ENCODE assay signal across 21 cellular contexts in the genomic region with DNA sequence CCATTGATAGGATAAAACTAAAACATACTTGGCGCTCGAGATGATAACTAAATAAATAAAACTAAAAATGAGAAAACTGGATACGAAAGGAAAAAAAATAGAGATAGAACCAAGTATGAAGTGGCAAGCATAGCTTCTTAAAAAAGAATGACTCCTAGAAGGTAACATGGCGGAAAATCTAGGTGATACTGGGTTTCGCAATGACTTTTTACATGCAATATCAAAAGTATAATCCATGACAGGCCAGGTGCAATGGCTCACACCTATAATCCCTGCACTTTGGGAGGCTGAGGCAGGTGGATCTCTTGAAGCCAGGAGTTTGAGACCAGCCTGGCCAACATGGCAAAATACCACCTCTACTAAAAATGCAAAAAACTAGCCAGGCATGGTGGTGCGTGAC.
DNase-seq lines count a peak whose midpoint lies in the region; ATAC-seq, FAIRE-seq and TF ChIP-seq lines count a peak whose summit lies in the region.
"Had no signal": no experiment of that assay in that cellular context is flagged by ENCODE, and none has a peak within 500 bp of the region (broad histone marks: within the 10 kb centered on the region; RNA-seq: fewer than 3 reads in every experiment).

No MANE protein-coding gene starts in this region.

- H3K4me3 Mint-ChIP-seq in chondrocyte (ENCODE audit: unreplicated experiment): no peak overlapping the region
- H3K4me3 Mint-ChIP-seq: B cell; CD4-positive, alpha-beta T cell; CD8-positive, alpha-beta T cell had no signal

- no TSS peak for BruUV-seq in HepG2 (replicated peaks; lab: Mats Ljungman, UMichigan)

- H3K9ac ChIP-seq in HepG2 (ENCODE audit: insufficient read depth, low read depth, low read length): no peak overlapping the region
- H3K9ac ChIP-seq in adipocyte (ENCODE audit: low read length): no peak overlapping the region
- H3K9ac ChIP-seq: BLaER1 treated with 17β-estradiol and CSF1 and Interleukin-3, amounts not matched to agents 10 nM and 100 nM had no signal

- intact Hi-C loops in HepG2 (cut with micrococcal nuclease; ENCODE audit: unreplicated experiment) (no loop called here), right lobe of liver (cut with DNase I) (no loop called here), esophagus squamous epithelium (cut with DNase I) (no loop called here)

- 96% methylated on average over 6 of the region's 6 CpGs for WGBS in HepG2 (ENCODE audit: low lambda C conversion rate)
- WGBS in right lobe of liver (ENCODE audit: insufficient coverage, low coverage, low lambda C conversion rate, missing lambda C conversion rate): 90% methylated on average over 6 of the region's 6 CpGs
- 92 to 97% methylated on average over 5 to 6 of the region's 6 CpGs for WGBS in esophagus squamous epithelium, 2 donors

- H3K4me3 ChIP-seq in HepG2 (replicated peaks in 1 of 3; ENCODE audit: insufficient read depth in 1 of 3, low read depth in 2 of 3, low read length in 3 of 3) (no peak overlapping the region), right lobe of liver (no peak overlapping the region), adipocyte (ENCODE audit: low read length) (peak overlapping the region; percentile 29), esophagus squamous epithelium (no peak overlapping the region)
- H3K4me3 ChIP-seq in effector memory CD4-positive, alpha-beta T cell (ENCODE audit: insufficient read depth, low read depth, low read length, poor library complexity, severe bottlenecking): no peak overlapping the region
- H3K4me3 ChIP-seq: A549; BLaER1 treated with 17β-estradiol and CSF1 and Interleukin-3, amounts not matched to agents 10 nM and 100 nM had no signal

- H3K27ac ChIP-seq in HepG2 (ENCODE audit: extremely low read length, insufficient read depth, low read length) (no peak overlapping the region), right lobe of liver (no peak overlapping the region), esophagus squamous epithelium (no peak overlapping the region)
- H3K27ac ChIP-seq in effector memory CD4-positive, alpha-beta T cell (ENCODE audit: insufficient read depth, low read length, poor library complexity, severe bottlenecking): no peak overlapping the region
- H3K27ac ChIP-seq: 22Rv1; A549; BLaER1 treated with 17β-estradiol and CSF1 and Interleukin-3, amounts not matched to agents 10 nM and 100 nM; C4-2B had no signal

- no peak for TF ChIP-seq RAD21 in HepG2 (CRISPR knock-in tag; IDR thresholded peaks at IDR 0.05)

- no peaks in the 10 kb centered on the region for H3K4me1 ChIP-seq in HepG2 (ENCODE audit: insufficient read depth, low read length)
- H3K4me1 ChIP-seq in right lobe of liver: no peaks in the 10 kb centered on the region
- H3K4me1 ChIP-seq in adipocyte (ENCODE audit: control insufficient read depth, insufficient read depth, low read length): peaks cover 10% of the 10 kb centered on the region
- no peaks in the 10 kb centered on the region for H3K4me1 ChIP-seq in esophagus squamous epithelium
- H3K4me1 ChIP-seq in effector memory CD4-positive, alpha-beta T cell (ENCODE audit: control insufficient read depth, insufficient read depth, low read length, poor library complexity, severe bottlenecking): no peaks in the 10 kb centered on the region
- H3K4me1 ChIP-seq: A549 had no signal

- TF ChIP-seq POLR2A in HepG2 (IDR thresholded peaks at IDR 0.05; ENCODE audit: insufficient read depth in 1 of 2, low read depth in 2 of 2, low read length in 2 of 2) (no peak), right lobe of liver (IDR thresholded peaks at IDR 0.05) (no peak), esophagus squamous epithelium (IDR thresholded peaks at IDR 0.05) (no peak)

- no peak for TF ChIP-seq EP300 in HepG2 (IDR thresholded peaks at IDR 0.05; ENCODE audit: low read depth in 2 of 2, low read length in 2 of 2)
- TF ChIP-seq EP300 in HepG2 (CRISPR knock-in tag; IDR thresholded peaks at IDR 0.05; ENCODE audit: borderline replicate concordance): no peak

- H3K9me3 Mint-ChIP-seq in chondrocyte (ENCODE audit: low read depth): peaks cover 5% of the 10 kb centered on the region
- H3K9me3 Mint-ChIP-seq: CD4-positive, alpha-beta T cell; CD8-positive, alpha-beta T cell had no signal

- TF ChIP-seq CTCF in HepG2 (CRISPR knock-in tag; IDR thresholded peaks at IDR 0.05): no peak
- TF ChIP-seq CTCF in right lobe of liver (IDR thresholded peaks at IDR 0.05): no peak
- no peak for TF ChIP-seq CTCF in chondrocyte (IDR thresholded peaks at IDR 0.05)
- TF ChIP-seq CTCF in esophagus squamous epithelium (IDR thresholded peaks at IDR 0.05): no peak

- peak overlapping the region; percentile 17 for H3K27ac Mint-ChIP-seq in chondrocyte (ENCODE audit: unreplicated experiment)
- H3K27ac Mint-ChIP-seq: B cell; CD4-positive, alpha-beta T cell; CD8-positive, alpha-beta T cell had no signal

- CTCF ChIA-PET in HepG2 (lab: Yijun Ruan, JAX; ENCODE audit: low intra/inter-chr PET ratio, low total read pairs): no interaction called here

- H3K36me3 Mint-ChIP-seq in chondrocyte (ENCODE audit: low read depth): peaks cover 5% of the 10 kb centered on the region

- H3K79me2 ChIP-seq in HepG2 (ENCODE audit: insufficient read depth, low read length): no peaks in the 10 kb centered on the region

- H3K27me3 Mint-ChIP-seq in chondrocyte (ENCODE audit: low read depth): no peaks in the 10 kb centered on the region
- H3K27me3 Mint-ChIP-seq: B cell; CD4-positive, alpha-beta T cell had no signal

- H3K27me3 ChIP-seq in HepG2 (ENCODE audit: control insufficient read depth in 1 of 2, insufficient read depth in 2 of 2, low read length in 2 of 2) (no peaks in the 10 kb centered on the region), right lobe of liver (no peaks in the 10 kb centered on the region), adipocyte (replicated peaks; ENCODE audit: control insufficient read depth, insufficient read depth, low read length) (no peaks in the 10 kb centered on the region), esophagus squamous epithelium (no peaks in the 10 kb centered on the region)
- no peaks in the 10 kb centered on the region for H3K27me3 ChIP-seq in effector memory CD4-positive, alpha-beta T cell (replicated peaks; ENCODE audit: control insufficient read depth, insufficient read depth, low read length, poor library complexity, severe bottlenecking)
- H3K27me3 ChIP-seq: BLaER1 treated with 17β-estradiol and CSF1 and Interleukin-3, amounts not matched to agents 10 nM and 100 nM had no signal

- H3K9me3 ChIP-seq in HepG2 (ENCODE audit: low read length) (no peaks in the 10 kb centered on the region), right lobe of liver (no peaks in the 10 kb centered on the region), adipocyte (ENCODE audit: control insufficient read depth, low read length) (no peaks in the 10 kb centered on the region), esophagus squamous epithelium (no peaks in the 10 kb centered on the region)
- H3K9me3 ChIP-seq in effector memory CD4-positive, alpha-beta T cell (ENCODE audit: control insufficient read depth, low read length): no peaks in the 10 kb centered on the region
- H3K9me3 ChIP-seq: A549 had no signal

- H3K36me3 ChIP-seq in HepG2 (replicated peaks in 1 of 2; ENCODE audit: control insufficient read depth in 1 of 2, insufficient read depth in 2 of 2, low read length in 2 of 2) (no peaks in the 10 kb centered on the region; a peak in 1 of 5 replicates), right lobe of liver (no peaks in the 10 kb centered on the region), adipocyte (ENCODE audit: control insufficient read depth, insufficient read depth, low read length, severe bottlenecking) (peaks cover 3% of the 10 kb centered on the region), esophagus squamous epithelium (peaks cover 0 to 18% (median 0%) of the 10 kb centered on the region in 3 donors)
- no peaks in the 10 kb centered on the region for H3K36me3 ChIP-seq in effector memory CD4-positive, alpha-beta T cell (ENCODE audit: control insufficient read depth, insufficient read depth, low read length)

- DNase-seq in HepG2 (ENCODE audit: low spot score) (no peak), right lobe of liver (no peak), adipocyte (ENCODE audit: low read depth) (no peak), chondrocyte (ENCODE audit: low spot score) (no peak), esophagus squamous epithelium (lab: John Stamatoyannopoulos, UW) (no peak), LoVo (ENCODE audit: low spot score) (no peak)
- DNase-seq in effector memory CD4-positive, alpha-beta T cell: no peak
- DNase-seq: AML-193; CD4-positive, alpha-beta T cell; CD8-positive, alpha-beta T cell; COR-L47; DMS79 treated with DMSO at 0.1 percent for 48 hours; GF-D8 had no signal

- POLR2A ChIA-PET in HepG2 (lab: Yijun Ruan, JAX): no interaction called here

- H2AFZ ChIP-seq in HepG2 (ENCODE audit: low read length): no peak overlapping the region

- peaks cover 23% of the 10 kb centered on the region for H3K4me1 Mint-ChIP-seq in chondrocyte (ENCODE audit: low read depth)

- H3K4me2 ChIP-seq in HepG2 (ENCODE audit: low read depth, low read length): no peak overlapping the region
- H3K4me2 ChIP-seq: A549; BLaER1 treated with 17β-estradiol and CSF1 and Interleukin-3, amounts not matched to agents 10 nM and 100 nM had no signal

- ATAC-seq in HepG2 (no peak), right lobe of liver (no peak)
- ATAC-seq: A549; CD8-positive, alpha-beta T cell had no signal

- in situ Hi-C loops in HepG2 (cut with HindIII; ENCODE audit: extremely low pct_ligation_motif_present, low pct_unique_long_range_greater_than_20kb): no loop called here

- no peaks in the 10 kb centered on the region for H4K20me1 ChIP-seq in HepG2 (ENCODE audit: insufficient read depth, low read length)
- H4K20me1 ChIP-seq: BLaER1 treated with 17β-estradiol and CSF1 and Interleukin-3, amounts not matched to agents 10 nM and 100 nM had no signal

- FAIRE-seq in HepG2 (lab: Jason Lieb, UNC): no peak
- FAIRE-seq: A549, G401.6, GM12891, GM19239 had no signal

TF ChIP-seq in HepG2, 621 proteins besides CTCF, POLR2A, EP300 and RAD21:
- peak; percentile 23; the same call in 1 of the 2 replicates for TF ChIP-seq CEBPB (IDR thresholded peaks at IDR 0.05; ENCODE audit: borderline replicate concordance, low read depth, low read length)
- no peak for TF ChIP-seq SRY (CRISPR knock-in tag; IDR thresholded peaks at IDR 0.05)
